ENCODE assay signal across 1 cellular context in the genomic region with DNA sequence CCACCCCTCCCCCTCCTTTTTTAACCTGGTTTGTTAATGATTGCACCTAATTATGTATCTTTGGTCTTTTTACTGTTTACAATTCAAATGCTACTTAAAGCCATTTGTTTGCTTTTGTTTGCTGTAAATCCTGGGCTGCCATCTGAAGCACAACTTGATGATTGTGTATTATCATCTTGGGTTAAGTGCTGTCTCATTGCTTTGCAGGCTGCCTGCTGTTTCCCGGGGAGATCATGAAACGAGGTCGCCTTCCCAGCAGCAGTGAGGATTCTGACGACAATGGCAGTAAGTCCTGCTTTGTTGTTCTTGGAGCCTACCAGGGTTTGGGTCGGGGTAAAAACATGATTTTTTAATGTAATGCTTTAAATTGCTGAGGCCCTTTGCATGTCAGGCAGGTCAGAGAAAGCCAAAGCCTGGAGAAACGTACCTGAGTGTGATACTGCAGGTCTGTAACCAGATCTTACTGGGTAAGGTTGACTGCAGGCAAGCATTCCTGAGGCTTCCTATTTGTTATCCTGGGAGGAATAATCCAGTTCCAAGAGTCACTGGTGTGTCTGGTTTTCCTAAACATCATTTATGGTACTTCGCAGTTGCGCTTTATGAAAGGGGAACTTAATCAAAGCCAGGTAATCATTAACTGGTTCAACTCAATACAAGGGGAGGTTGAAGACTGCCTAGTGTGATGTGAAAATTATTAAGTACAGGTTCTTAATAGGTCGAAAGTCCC.
TF ChIP-seq lines count a peak whose summit lies in the region.

No MANE protein-coding gene starts in this region.

TF ChIP-seq in neural cell, 6 proteins besides CTCF, POLR2A, EP300 and RAD21 (continued from another document):
- TF ChIP-seq, protein P1, sequence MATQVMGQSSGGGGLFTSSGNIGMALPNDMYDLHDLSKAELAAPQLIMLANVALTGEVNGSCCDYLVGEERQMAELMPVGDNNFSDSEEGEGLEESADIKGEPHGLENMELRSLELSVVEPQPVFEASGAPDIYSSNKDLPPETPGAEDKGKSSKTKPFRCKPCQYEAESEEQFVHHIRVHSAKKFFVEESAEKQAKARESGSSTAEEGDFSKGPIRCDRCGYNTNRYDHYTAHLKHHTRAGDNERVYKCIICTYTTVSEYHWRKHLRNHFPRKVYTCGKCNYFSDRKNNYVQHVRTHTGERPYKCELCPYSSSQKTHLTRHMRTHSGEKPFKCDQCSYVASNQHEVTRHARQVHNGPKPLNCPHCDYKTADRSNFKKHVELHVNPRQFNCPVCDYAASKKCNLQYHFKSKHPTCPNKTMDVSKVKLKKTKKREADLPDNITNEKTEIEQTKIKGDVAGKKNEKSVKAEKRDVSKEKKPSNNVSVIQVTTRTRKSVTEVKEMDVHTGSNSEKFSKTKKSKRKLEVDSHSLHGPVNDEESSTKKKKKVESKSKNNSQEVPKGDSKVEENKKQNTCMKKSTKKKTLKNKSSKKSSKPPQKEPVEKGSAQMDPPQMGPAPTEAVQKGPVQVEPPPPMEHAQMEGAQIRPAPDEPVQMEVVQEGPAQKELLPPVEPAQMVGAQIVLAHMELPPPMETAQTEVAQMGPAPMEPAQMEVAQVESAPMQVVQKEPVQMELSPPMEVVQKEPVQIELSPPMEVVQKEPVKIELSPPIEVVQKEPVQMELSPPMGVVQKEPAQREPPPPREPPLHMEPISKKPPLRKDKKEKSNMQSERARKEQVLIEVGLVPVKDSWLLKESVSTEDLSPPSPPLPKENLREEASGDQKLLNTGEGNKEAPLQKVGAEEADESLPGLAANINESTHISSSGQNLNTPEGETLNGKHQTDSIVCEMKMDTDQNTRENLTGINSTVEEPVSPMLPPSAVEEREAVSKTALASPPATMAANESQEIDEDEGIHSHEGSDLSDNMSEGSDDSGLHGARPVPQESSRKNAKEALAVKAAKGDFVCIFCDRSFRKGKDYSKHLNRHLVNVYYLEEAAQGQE (IDR thresholded peaks at IDR 0.05; ENCODE audit: borderline replicate concordance): peak; percentile 87
TF ChIP-seq in neural cell: peak in this region for 3.
